In genomic region chr16:10385725-10386516, GRCh38 we compare ENCODE assay signal across 8 cellular contexts. TPM values are rescaled to one million over a fixed set of nuclear protein-coding genes. Genes with fewer than 3 reads are reported as not detected.
DNase-seq lines count a peak whose midpoint lies in the region; ATAC-seq, FAIRE-seq and TF ChIP-seq lines count a peak whose summit lies in the region.

Gene ATF7IP2, plus strand, starts transcription at chr16:10386061. Its CDS starts 44,560 bp downstream, at chr16:10430621.

- ATAC-seq in HG02840 (IDR thresholded peaks at IDR 0.05; ENCODE audit: low FRiP score, unreplicated experiment) (peak; percentile 82), esophagus mucosa (peak; percentile 95)

- H3K27ac ChIP-seq in muscle layer of colon (ENCODE audit: low read depth, low read length) = no peak within 1 kb of the TSS

- peak; percentile 96 for FAIRE-seq in GM12892 (lab: Jason Lieb, UNC)

- H3K9me3 ChIP-seq in muscle layer of colon (ENCODE audit: low read length) = no peaks in the 10 kb centered on the region

- H3K36me3 ChIP-seq in muscle layer of colon (ENCODE audit: insufficient read depth, low read length) = no peaks in the 10 kb centered on the region

- peak; percentile 97 for TF ChIP-seq POLR2A in GM12892 (IDR thresholded peaks at IDR 0.05; ENCODE audit: low read depth, low read length)

- DNase-seq in GM12892 (ENCODE audit: insufficient read length) (peak; percentile 87), NOMO-1 treated with DMSO at 0.1 percent for 48 hours (lab: John Stamatoyannopoulos, UW; ENCODE audit: unreplicated experiment) (peak; percentile 80), activated T-cell treated with anti-CD3 and anti-CD28 coated beads for 48 hours (ENCODE audit: low read depth) (peak; percentile 86), NCI-H1436 (lab: John Stamatoyannopoulos, UW) (no peak)
- DNase-seq in stimulated activated CD8-positive, alpha-beta memory T cell treated with anti-CD3 and anti-CD28 coated beads, Interleukin-4, amount 100 ng/mL, for 48 hours = peak; percentile 94

- peak within 1 kb of the TSS; percentile 82 to 83 for H3K4me3 ChIP-seq in muscle layer of colon (ENCODE audit: low read depth in 1 of 2, low read length in 2 of 2)

- H3K4me1 ChIP-seq in muscle layer of colon (ENCODE audit: insufficient read depth, low read length) = peaks cover 11% of the 10 kb centered on the region

- H3K9ac ChIP-seq in muscle layer of colon (ENCODE audit: low read length) = peak within 1 kb of the TSS; percentile 68

- no peaks in the 10 kb centered on the region for H3K27me3 ChIP-seq in muscle layer of colon (ENCODE audit: control insufficient read depth in 1 of 2, insufficient read depth in 2 of 2, low read length in 2 of 2)

RNA-seq across cellular contexts. Expression of gene ATF7IP2, which starts in this region (rescaled TPM):
- polyA plus RNA-seq in GM12892 (2012; ENCODE audit: missing spikeins) = 31.4 TPM
- 7.1 TPM for total RNA-seq in esophagus mucosa
